ENCODE assay signal across 8 cellular contexts in genomic region chr2:218168635-218169462, GRCh38. TPM values are rescaled to one million over a fixed set of nuclear protein-coding genes. Genes with fewer than 3 reads are reported as not detected.
DNase-seq lines count a peak whose midpoint lies in the region; ATAC-seq lines count a peak whose summit lies in the region.

No MANE protein-coding gene starts in this region.

- H3K4me1 Mint-ChIP-seq in activated naive CD8-positive, alpha-beta T cell treated with anti-CD3 and anti-CD28 coated beads for 36 hours: peaks cover 14% of the 10 kb centered on the region

- DNase-seq in NCI-H1417 (lab: John Stamatoyannopoulos, UW): peak; percentile 2 to 55 (median 37)
- DNase-seq in NCI-H1417 treated with DMSO at 0.1 percent for 48 hours (lab: John Stamatoyannopoulos, UW): no peak
- peak in 44 of 76 experiments; percentile 2 to 55 (median 28) for DNase-seq in HUDEP-2 (lab: John Stamatoyannopoulos, UW; ENCODE audit: unreplicated experiment in 76 of 76)
- peak; percentile 23 for DNase-seq in SW480 (ENCODE audit: low spot score)
- DNase-seq in activated naive CD8-positive, alpha-beta T cell treated with anti-CD3 and anti-CD28 coated beads for 36 hours: peak; percentile 65
- DNase-seq in iris pigment epithelial cell (ENCODE audit: low read depth): peak; percentile 27
- peak; percentile 57 to 58 for DNase-seq in stimulated activated CD4-positive, alpha-beta T cell treated with anti-CD3 and anti-CD28 coated beads, Interleukin-4, amount 100 ng/mL, for 4 hours

- H3K27me3 Mint-ChIP-seq in activated naive CD8-positive, alpha-beta T cell treated with anti-CD3 and anti-CD28 coated beads for 36 hours: peaks cover 3% of the 10 kb centered on the region

- no peak overlapping the region for H3K27ac Mint-ChIP-seq in activated naive CD8-positive, alpha-beta T cell treated with anti-CD3 and anti-CD28 coated beads for 36 hours

- no peak overlapping the region for H3K4me3 Mint-ChIP-seq in activated naive CD8-positive, alpha-beta T cell treated with anti-CD3 and anti-CD28 coated beads for 36 hours

- no peak for ATAC-seq in HG03565 (IDR thresholded peaks at IDR 0.05; ENCODE audit: unreplicated experiment)

- no peaks in the 10 kb centered on the region for H3K9me3 Mint-ChIP-seq in activated naive CD8-positive, alpha-beta T cell treated with anti-CD3 and anti-CD28 coated beads for 36 hours

- H3K36me3 Mint-ChIP-seq in activated naive CD8-positive, alpha-beta T cell treated with anti-CD3 and anti-CD28 coated beads for 36 hours: no peaks in the 10 kb centered on the region

RNA-seq across cellular contexts. Expression of gene CXCR1, which starts 2.1 kb away (rescaled TPM):
- total RNA-seq in activated naive CD8-positive, alpha-beta T cell treated with anti-CD3 and anti-CD28 coated beads for 36 hours: not detected

RNA-seq across cellular contexts. Expression of gene CXCR2, which starts 43.0 kb away (rescaled TPM):
- 1 to 10 TPM in 1 of 2 experiments, under 1 TPM in 1; 0.31 to 1.2 TPM for total RNA-seq in activated naive CD8-positive, alpha-beta T cell treated with anti-CD3 and anti-CD28 coated beads for 36 hours

RNA-seq across cellular contexts. Expression of gene ARPC2, which starts 48.1 kb away (rescaled TPM):
- total RNA-seq in activated naive CD8-positive, alpha-beta T cell treated with anti-CD3 and anti-CD28 coated beads for 36 hours: 100 to 1,000 TPM; 562 to 566 TPM
